10 cellular contexts compared by ENCODE assay signal in the genomic region with DNA sequence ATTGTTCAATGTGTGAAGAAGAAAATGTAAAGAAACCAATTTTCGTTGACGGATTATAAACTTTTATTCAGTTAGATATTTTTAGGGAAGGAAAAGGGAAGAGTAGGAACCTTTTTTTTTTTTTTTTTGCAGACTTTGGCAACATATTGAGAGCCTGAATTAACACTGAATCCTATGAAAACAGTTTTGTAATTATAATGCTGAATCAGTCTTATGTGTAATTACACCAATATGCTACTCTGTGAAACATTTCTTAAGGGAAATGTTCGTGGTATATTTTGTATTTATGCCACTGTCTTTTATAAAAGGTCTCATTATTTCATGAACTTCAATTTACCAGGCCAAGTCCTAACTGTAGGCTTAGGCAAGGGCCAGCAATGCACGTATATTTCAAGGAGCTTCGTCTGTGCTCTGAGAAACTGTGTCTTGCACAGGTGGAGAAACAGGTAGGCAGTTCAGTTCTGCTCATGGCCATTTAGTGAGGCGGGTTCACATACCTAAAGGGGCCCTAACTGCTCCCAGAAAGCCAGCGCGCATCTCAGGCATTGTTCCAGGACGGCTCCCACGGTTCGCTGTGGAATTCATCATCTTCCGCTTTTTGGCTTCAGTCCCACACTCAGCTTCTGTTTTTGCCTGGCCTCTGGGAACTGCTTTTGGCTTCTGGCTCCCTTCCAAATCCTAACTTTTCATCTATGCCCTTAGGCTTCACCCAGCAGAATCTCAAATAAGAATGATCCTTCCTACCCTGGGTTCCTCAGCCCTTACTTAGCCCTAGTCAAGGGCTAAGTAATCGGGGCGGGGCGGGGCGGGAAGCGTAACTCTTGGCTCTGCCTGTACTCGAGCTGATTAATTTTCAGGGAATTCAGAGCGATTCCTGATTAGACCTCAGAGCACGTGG.
A peak's percentile ranks its signal among the peaks of the same experiment; 100 is the strongest.
DNase-seq lines count a peak whose midpoint lies in the region; ATAC-seq and TF ChIP-seq lines count a peak whose summit lies in the region.
"Had no signal": no experiment of that assay in that cellular context is flagged by ENCODE, and none has a peak within 500 bp of the region (broad histone marks: within the 10 kb centered on the region; RNA-seq: fewer than 3 reads in every experiment).

No MANE protein-coding gene starts in this region.

- H3K9me1 ChIP-seq in IMR-90 (ENCODE audit: insufficient read depth, low read length) = no peaks in the 10 kb centered on the region

- no peak overlapping the region for H2AK5ac ChIP-seq in IMR-90 (ENCODE audit: low read depth, low read length)

- TF ChIP-seq CTCF in 22Rv1 (IDR thresholded peaks at IDR 0.05) (no peak), IMR-90 (conservative IDR thresholded peaks at IDR 0.05; ENCODE audit: low read depth, low read length) (no peak), mammary epithelial cell (conservative IDR thresholded peaks at IDR 0.05 in 1 of 2, IDR thresholded peaks at IDR 0.05 in 1 of 2; ENCODE audit: extremely low read depth in 1 of 2, insufficient read depth in 1 of 2, low read depth in 1 of 2, low read length in 2 of 2) (no peak), left lung (IDR thresholded peaks at IDR 0.05) (no peak), glutamatergic neuron (IDR thresholded peaks at IDR 0.05; ENCODE audit: partially characterized antibody, unreplicated experiment) (no peak)

- no peaks in the 10 kb centered on the region for H4K20me1 ChIP-seq in IMR-90 (ENCODE audit: insufficient read depth, low read length)
- no peaks in the 10 kb centered on the region for H4K20me1 ChIP-seq in mammary epithelial cell (ENCODE audit: insufficient read depth, low read length)

- H3K27ac Mint-ChIP-seq in glutamatergic neuron (ENCODE audit: unreplicated experiment) = no peak overlapping the region
- H3K27ac Mint-ChIP-seq: activated naive CD8-positive, alpha-beta T cell treated with anti-CD3 and anti-CD28 coated beads, Interleukin-2, amount 10 ng/mL, durations not matched to agents 7 days and 5 days had no signal

- no peak overlapping the region for H3K23ac ChIP-seq in IMR-90 (ENCODE audit: low read depth, low read length)

- no peaks in the 10 kb centered on the region for H3K79me1 ChIP-seq in IMR-90 (ENCODE audit: low read depth in 1 of 2, low read length in 2 of 2)

- ATAC-seq in IMR-90 (ENCODE audit: low read depth) (peak; percentile 98), left lung (peak; percentile 88), HG02852 (IDR thresholded peaks at IDR 0.05; ENCODE audit: unreplicated experiment) (no peak), HG03469 (IDR thresholded peaks at IDR 0.05; ENCODE audit: unreplicated experiment) (no peak)

- peak overlapping the region; percentile 31; the same call in 1 of the 2 replicates for H2BK120ac ChIP-seq in IMR-90 (ENCODE audit: low read depth, low read length)

- no peaks in the 10 kb centered on the region for H3K4me1 Mint-ChIP-seq in glutamatergic neuron (ENCODE audit: low read depth, unreplicated experiment)
- H3K4me1 Mint-ChIP-seq: activated naive CD8-positive, alpha-beta T cell treated with anti-CD3 and anti-CD28 coated beads, Interleukin-2, amount 10 ng/mL, durations not matched to agents 7 days and 5 days had no signal

- H3K36me3 ChIP-seq in IMR-90 (ENCODE audit: control insufficient read depth, insufficient read depth, low read length) (no peaks in the 10 kb centered on the region), mammary epithelial cell (ENCODE audit: insufficient read depth, low read length) (no peaks in the 10 kb centered on the region), left lung (no peaks in the 10 kb centered on the region)

- TF ChIP-seq POLR2A in IMR-90 (IDR thresholded peaks at IDR 0.05; ENCODE audit: low read depth, low read length) = no peak

- H3K27me3 ChIP-seq in IMR-90 (ENCODE audit: control insufficient read depth, insufficient read depth, low read length) = peaks cover 2% of the 10 kb centered on the region
- no peaks in the 10 kb centered on the region for H3K27me3 ChIP-seq in mammary epithelial cell (ENCODE audit: insufficient read depth, low read length)
- H3K27me3 ChIP-seq in left lung = no peaks in the 10 kb centered on the region

- no peak overlapping the region for H2AK9ac ChIP-seq in IMR-90 (replicated peaks; ENCODE audit: low read depth, low read length, poor library complexity)

- H3K79me2 ChIP-seq in mammary epithelial cell (ENCODE audit: insufficient read depth, low read length) = no peaks in the 10 kb centered on the region

- POLR2A ChIA-PET in IMR-90 (lab: Charles Lee; ENCODE audit: unreplicated experiment) = no interaction called here

- H2BK20ac ChIP-seq in IMR-90 (ENCODE audit: low read depth, low read length) = 0 out of 2 replicates have a peak overlapping the region, but pooled peaks have one; percentile 22

- CTCF ChIA-PET in IMR-90 (lab: Yijun Ruan, JAX) (interaction anchor here (0.6 kb wide), 1 partner anchor 485 kb away, joined by 3 read pairs; no protein-coding TSS in a partner anchor), mammary epithelial cell (lab: Charles Lee; ENCODE audit: low non-redundant PET) (no interaction called here)

- BruUV-seq in IMR-90 (replicated peaks; lab: Mats Ljungman, UMichigan) = no TSS peak
- TSS peak; percentile 86 for BruUV-seq in mammary epithelial cell (replicated peaks; lab: Mats Ljungman, UMichigan)

- no peak overlapping the region for H2BK5ac ChIP-seq in IMR-90 (ENCODE audit: low read depth, low read length, poor library complexity, severe bottlenecking)

- H3K4me3 ChIP-seq in IMR-90 (ENCODE audit: insufficient read depth, low read depth, low read length) (peak overlapping the region; percentile 7; the same call in 1 of the 2 replicates), mammary epithelial cell (replicated peaks in 1 of 3; ENCODE audit: insufficient read depth in 1 of 3, low read depth in 2 of 3, low read length in 3 of 3) (no peak overlapping the region), left lung (peak overlapping the region in 1 of 2 donors; percentile 2)

- H3K4me1 ChIP-seq in IMR-90 (ENCODE audit: control insufficient read depth, insufficient read depth, low read length) (peaks cover 4% of the 10 kb centered on the region; the same call in 1 of the 2 replicates), mammary epithelial cell (ENCODE audit: insufficient read depth, low read length) (peaks cover 26% of the 10 kb centered on the region), left lung (no peaks in the 10 kb centered on the region)

- H3K9me3 ChIP-seq in IMR-90 (ENCODE audit: control insufficient read depth, insufficient read depth, low read length) (no peaks in the 10 kb centered on the region), mammary epithelial cell (replicated peaks; ENCODE audit: insufficient read depth, low read length) (peaks cover 4% of the 10 kb centered on the region), left lung (peaks cover 0 to 4% of the 10 kb centered on the region in 2 donors)

- H3K14ac ChIP-seq in IMR-90 (replicated peaks; ENCODE audit: low read depth, low read length) = no peak overlapping the region

- H4K8ac ChIP-seq in IMR-90 (ENCODE audit: low read depth in 2 of 2, low read length in 2 of 2) = no peak overlapping the region

- no peak overlapping the region for H3K4me3 Mint-ChIP-seq in glutamatergic neuron (ENCODE audit: unreplicated experiment)
- H3K4me3 Mint-ChIP-seq: activated naive CD8-positive, alpha-beta T cell treated with anti-CD3 and anti-CD28 coated beads, Interleukin-2, amount 10 ng/mL, durations not matched to agents 7 days and 5 days had no signal

- WGBS in IMR-90 (ENCODE audit: extremely low coverage in 2 of 2, insufficient read length in 1 of 2), 2 experiments = 14% methylated on average over 8 of the region's 20 CpGs; no CpG with 5 or more reads in 1 of the 2 experiments
- WGBS in mammary epithelial cell (ENCODE audit: low coverage, missing lambda C conversion rate) = 14% methylated on average over 15 of the region's 20 CpGs

- peak overlapping the region; percentile 42 for H3K27ac ChIP-seq in 22Rv1
- H3K27ac ChIP-seq in IMR-90 (ENCODE audit: insufficient read depth, low read length) = no peak overlapping the region
- H3K27ac ChIP-seq in mammary epithelial cell (ENCODE audit: insufficient read depth, low read depth, low read length) = peak overlapping the region; percentile 64
- H3K27ac ChIP-seq in left lung = peak overlapping the region in 1 of 2 donors; percentile 11

- H3K56ac ChIP-seq in IMR-90 (ENCODE audit: extremely low read depth, insufficient read depth, low read length) = no peak overlapping the region

- no peak overlapping the region for H4K5ac ChIP-seq in IMR-90 (ENCODE audit: low read depth, low read length)

- no peaks in the 10 kb centered on the region for H3K36me3 Mint-ChIP-seq in glutamatergic neuron (ENCODE audit: unreplicated experiment)
- H3K36me3 Mint-ChIP-seq: activated naive CD8-positive, alpha-beta T cell treated with anti-CD3 and anti-CD28 coated beads, Interleukin-2, amount 10 ng/mL, durations not matched to agents 7 days and 5 days had no signal

- DNase-seq in IMR-90 = peak; percentile 79
- peak; percentile 95 for DNase-seq in mammary epithelial cell
- DNase-seq in left lung = peak; percentile 49 to 66
- DNase-seq in glutamatergic neuron = no peak
- DNase-seq in activated CD4-positive, CD25-positive, alpha-beta regulatory T cell (lab: John Stamatoyannopoulos, UW) = no peak
- DNase-seq: activated naive CD8-positive, alpha-beta T cell treated with anti-CD3 and anti-CD28 coated beads, Interleukin-2, amount 10 ng/mL, durations not matched to agents 7 days and 5 days; DMS79 had no signal

- H2BK15ac ChIP-seq in IMR-90 (ENCODE audit: low read depth, low read length) = no peak overlapping the region

- peaks cover 3% of the 10 kb centered on the region for H3K27me3 Mint-ChIP-seq in glutamatergic neuron (ENCODE audit: unreplicated experiment)

- no peak overlapping the region for H4K91ac ChIP-seq in IMR-90 (ENCODE audit: insufficient read depth, low read depth, low read length)

- H3K9ac ChIP-seq in IMR-90 (ENCODE audit: low read depth, low read length) (no peak overlapping the region), mammary epithelial cell (ENCODE audit: insufficient read depth, low read length) (no peak overlapping the region)

- dilution Hi-C loops in IMR-90 (cut with HindIII; ENCODE audit: low sequenced_read_pairs, unreplicated experiment) (no loop called here), mammary epithelial cell (cut with HindIII; ENCODE audit: low sequenced_read_pairs) (no loop called here)

- in situ Hi-C loops in IMR-90 (cut with MboI; ENCODE audit: low sequenced_read_pairs) = no loop called here
- in situ Hi-C loops in mammary epithelial cell (cut with MboI; ENCODE audit: low sequenced_read_pairs in 2 of 2) = no loop called here

- intact Hi-C loops in IMR-90 (cut with micrococcal nuclease) = no loop called here
- intact Hi-C loops in mammary epithelial cell (cut with micrococcal nuclease) = loop anchor here (2.0 kb wide), 1 partner anchor 20 kb away; no protein-coding TSS in a partner anchor
- intact Hi-C loops in left lung (cut with DNase I) = no loop called here

- TF ChIP-seq RAD21 in IMR-90 (IDR thresholded peaks at IDR 0.05; ENCODE audit: low read length) = no peak

- H2AFZ ChIP-seq in IMR-90 (replicated peaks; ENCODE audit: low read length, poor library complexity) (peak overlapping the region; percentile 85), mammary epithelial cell (ENCODE audit: low read depth, low read length) (peak overlapping the region; percentile 70)

- H3K4me2 ChIP-seq in IMR-90 (ENCODE audit: low read depth, low read length) (peak overlapping the region; percentile 94), mammary epithelial cell (ENCODE audit: insufficient read depth, low read depth, low read length) (peak overlapping the region; percentile 68)

- H3K4ac ChIP-seq in IMR-90 (ENCODE audit: low read depth, low read length) = no peak overlapping the region

- no peak overlapping the region for H3K18ac ChIP-seq in IMR-90 (ENCODE audit: low read depth, low read length)

- peaks cover 1% of the 10 kb centered on the region for H3K9me3 Mint-ChIP-seq in glutamatergic neuron (ENCODE audit: unreplicated experiment)
- H3K9me3 Mint-ChIP-seq: activated naive CD8-positive, alpha-beta T cell treated with anti-CD3 and anti-CD28 coated beads, Interleukin-2, amount 10 ng/mL, durations not matched to agents 7 days and 5 days had no signal

Comparison
In these comparisons a context has a peak if more than half of its experiments do, and no peak if none do; other contexts are left out.
1. ATAC-seq: peak in IMR-90 (single experiment) and left lung (single experiment); none in HG02852 (single experiment) and HG03469 (single experiment).
2. DNase-seq: peak in IMR-90 (single experiment), mammary epithelial cell (single experiment) and left lung (2 of 2); none in glutamatergic neuron (single experiment) and activated CD4-positive, CD25-positive, alpha-beta regulatory T cell (0 of 4).